9 cellular contexts compared by ENCODE assay signal in genomic region chr20:63737940-63738686, GRCh38. TPM values are rescaled to one million over a fixed set of nuclear protein-coding genes. Genes with fewer than 3 reads are reported as not detected.
DNase-seq lines count a peak whose midpoint lies in the region; ATAC-seq and TF ChIP-seq lines count a peak whose summit lies in the region.
"Had no signal": no experiment of that assay in that cellular context is flagged by ENCODE, and none has a peak within 500 bp of the region (broad histone marks: within the 10 kb centered on the region; RNA-seq: fewer than 3 reads in every experiment).

No MANE protein-coding gene starts in this region.

- WGBS in prostate gland, result 75% methylated on average over 17 of the region's 44 CpGs

- peak overlapping the region; percentile 72 for H3K9ac ChIP-seq in NT2/D1 (ENCODE audit: insufficient read length, low read depth)

- no peaks in the 10 kb centered on the region for H3K27me3 ChIP-seq in NT2/D1 (ENCODE audit: insufficient read depth, insufficient read length)
- no peaks in the 10 kb centered on the region for H3K27me3 ChIP-seq in dorsolateral prefrontal cortex
- no peaks in the 10 kb centered on the region for H3K27me3 ChIP-seq in prostate gland (replicated peaks; ENCODE audit: insufficient read depth)

- intact Hi-C loops in dorsolateral prefrontal cortex (cut with DNase I) (no loop called here), prostate gland (cut with DNase I) (loop anchor here (2.0 to 5.0 kb wide), 2 partner anchors 29 to 81 kb away; partner anchors contain the start of genes RTEL1 and ZGPAT)

- peaks cover 26% of the 10 kb centered on the region for H3K4me1 ChIP-seq in NT2/D1 (ENCODE audit: insufficient read depth, insufficient read length)
- H3K4me1 ChIP-seq in prostate gland (replicated peaks), result peaks cover 33% of the 10 kb centered on the region

- H3K9me3 ChIP-seq in NT2/D1 (ENCODE audit: insufficient read depth, low read length) (no peaks in the 10 kb centered on the region), prostate gland (no peaks in the 10 kb centered on the region)

- ATAC-seq in GM21576 (IDR thresholded peaks at IDR 0.05; ENCODE audit: unreplicated experiment) (no peak), GM21619 (IDR thresholded peaks at IDR 0.05; ENCODE audit: unreplicated experiment) (no peak)

- no peak for TF ChIP-seq CTCF in GM12865 (IDR thresholded peaks at IDR 0.05; ENCODE audit: insufficient read depth, low read depth, low read length, missing control alignments)
- no peak for TF ChIP-seq CTCF in dorsolateral prefrontal cortex (IDR thresholded peaks at IDR 0.05 in 54 of 56, conservative IDR thresholded peaks at IDR 0.05 in 2 of 56; ENCODE audit: low read depth in 1 of 56, partially characterized antibody in 56 of 56)
- no peak for TF ChIP-seq CTCF in prostate gland (IDR thresholded peaks at IDR 0.05)

- peaks cover 71% of the 10 kb centered on the region for H3K36me3 ChIP-seq in NT2/D1 (ENCODE audit: insufficient read depth, insufficient read length, low read length)
- H3K36me3 ChIP-seq in prostate gland, result peaks cover 4% of the 10 kb centered on the region in 2 donors

- TF ChIP-seq POLR2A in prostate gland (IDR thresholded peaks at IDR 0.05), result no peak

- peak overlapping the region in 37 of 59 donors; percentile 17 to 96 (median 91) for H3K27ac ChIP-seq in dorsolateral prefrontal cortex
- H3K27ac ChIP-seq in prostate gland, result peak overlapping the region; percentile 86 to 90

- DNase-seq in GM12865 (ENCODE audit: low read depth) (peak; percentile 70), NT2/D1 (ENCODE audit: low read depth, low spot score) (no peak), dorsolateral prefrontal cortex (no peak), prostate gland (ENCODE audit: low spot score) (no peak), mesenteric fat pad (ENCODE audit: low spot score) (no peak), hippocampal formation (lab: John Stamatoyannopoulos, UW) (no peak)

- peak overlapping the region; percentile 69 for H3K4me3 ChIP-seq in GM12865 (ENCODE audit: low read depth, low read length)
- H3K4me3 ChIP-seq in NT2/D1 (ENCODE audit: insufficient read length, low read depth), result no peak overlapping the region
- peak overlapping the region in 38 of 59 donors; percentile 5 to 71 (median 62) for H3K4me3 ChIP-seq in dorsolateral prefrontal cortex
- peak overlapping the region; percentile 13 to 24 for H3K4me3 ChIP-seq in prostate gland

RNA-seq across cellular contexts. Expression of gene SLC2A4RG, which starts 1.5 kb away (rescaled TPM):
- total RNA-seq in dorsolateral prefrontal cortex (10 to 100 TPM; 15.1 to 78.0 (median 33.5) TPM), prostate gland (100 to 1,000 TPM; 140 to 155 TPM), mesenteric fat pad (62.0 TPM)

RNA-seq across cellular contexts. Expression of gene LIME1, which starts 1.6 kb away (rescaled TPM):
- total RNA-seq in dorsolateral prefrontal cortex (10 to 100 TPM in 115 of 120 experiments, 1 to 10 TPM in 5; 7.8 to 33.9 (median 16.9) TPM), prostate gland (10 to 100 TPM; 35.0 to 44.4 TPM), mesenteric fat pad (6.5 TPM)

RNA-seq across cellular contexts. Expression of gene ZGPAT, which starts 30.3 kb away (rescaled TPM):
- total RNA-seq in dorsolateral prefrontal cortex, result 10 to 100 TPM; 18.4 to 46.9 (median 28.4) TPM
- 10 to 100 TPM; 29.3 to 55.5 TPM for total RNA-seq in prostate gland
- 26.7 TPM for total RNA-seq in mesenteric fat pad

RNA-seq across cellular contexts. Expression of gene ARFRP1, which starts 30.3 kb away (rescaled TPM):
- total RNA-seq in dorsolateral prefrontal cortex (10 to 100 TPM; 37.8 to 65.5 (median 48.4) TPM), prostate gland (10 to 100 TPM; 36.8 to 50.8 TPM), mesenteric fat pad (47.3 TPM)

RNA-seq across cellular contexts. Expression of gene TNFRSF6B, which starts 41.7 kb away (rescaled TPM):
- 10 to 100 TPM in 54 of 120 experiments, 1 to 10 TPM in 59, under 1 TPM in 3, not detected in 4; 0.70 to 53.7 (median 9.1) TPM for total RNA-seq in dorsolateral prefrontal cortex
- 10 to 100 TPM in 1 of 2 donors, 1 to 10 TPM in 1; 6.7 to 12.2 TPM for total RNA-seq in prostate gland
- total RNA-seq in mesenteric fat pad, result 4.7 TPM
- total RNA-seq: neural crest cell had no signal
